ENCODE assay signal across 19 cellular contexts in genomic region chr2:240896394-240896793, GRCh38. TPM values are rescaled to one million over a fixed set of nuclear protein-coding genes. Genes with fewer than 3 reads are reported as not detected.
DNase-seq lines count a peak whose midpoint lies in the region; ATAC-seq and TF ChIP-seq lines count a peak whose summit lies in the region.
"Had no signal": no experiment of that assay in that cellular context is flagged by ENCODE, and none has a peak within 500 bp of the region (broad histone marks: within the 10 kb centered on the region; RNA-seq: fewer than 3 reads in every experiment).

No MANE protein-coding gene starts in this region.

- intact Hi-C loops in lower lobe of right lung (cut with DNase I): no loop called here

- H3K4me3 ChIP-seq in lower lobe of right lung: peak overlapping the region; percentile 21
- H3K4me3 ChIP-seq in upper lobe of left lung: peak overlapping the region in 1 of 4 donors; percentile 42
- H3K4me3 ChIP-seq: HAP-1, K562, SJCRH30 had no signal

- H3K27me3 ChIP-seq in lower lobe of right lung (ENCODE audit: low read depth) (no peaks in the 10 kb centered on the region), upper lobe of left lung (no peaks in the 10 kb centered on the region)
- H3K27me3 ChIP-seq: BE2C, SJCRH30 had no signal

- peak; percentile 28 for DNase-seq in HT-29 (ENCODE audit: low spot score)
- no peak for DNase-seq in epithelial cell of prostate (ENCODE audit: low read depth, low spot score)
- DNase-seq in lower lobe of right lung: no peak
- peak in 1 of 2 donors; percentile 54 for DNase-seq in upper lobe of left lung
- DNase-seq in NCI-H2029 treated with DMSO at 0.1 percent for 48 hours (lab: John Stamatoyannopoulos, UW): no peak
- no peak for DNase-seq in activated T-cell treated with anti-CD3 and anti-CD28 coated beads, Interleukin-2, amount 50 U/mL, for 48 hours
- DNase-seq: BE2C; CD4-positive, alpha-beta memory T cell; DND-41; MV-4-11; NCI-H187 treated with DMSO at 0.1 percent for 48 hours; NCI-H2171; NCI-H446 treated with DMSO at 0.1 percent for 48 hours; NK-92 treated with Interleukin-12 subunit alpha and Interleukin-12 subunit beta, amount 100 ng/mL, for 24 hours; SJCRH30 had no signal

- H3K27ac ChIP-seq in epithelial cell of prostate (peak overlapping the region; percentile 47), lower lobe of right lung (peak overlapping the region; percentile 58), upper lobe of left lung (peak overlapping the region; percentile 62 to 77 (median 74))
- H3K27ac ChIP-seq: SJCRH30 had no signal

- no peak for TF ChIP-seq CTCF in lower lobe of right lung (IDR thresholded peaks at IDR 0.05)
- no peak for TF ChIP-seq CTCF in upper lobe of left lung (IDR thresholded peaks at IDR 0.05)

- 89% methylated on average over 6 of the region's 7 CpGs; no CpG with 5 or more reads in 1 of the 2 donors for WGBS in upper lobe of left lung, 2 donors

- TF ChIP-seq POLR2A in upper lobe of left lung (IDR thresholded peaks at IDR 0.05): no peak

- no peaks in the 10 kb centered on the region for H3K36me3 ChIP-seq in lower lobe of right lung
- no peaks in the 10 kb centered on the region for H3K36me3 ChIP-seq in upper lobe of left lung
- H3K36me3 ChIP-seq: BE2C, HAP-1, SJCRH30 had no signal

- TF ChIP-seq EP300 in upper lobe of left lung (IDR thresholded peaks at IDR 0.05): no peak

- H3K9me3 ChIP-seq in lower lobe of right lung (no peaks in the 10 kb centered on the region), upper lobe of left lung (no peaks in the 10 kb centered on the region)
- H3K9me3 ChIP-seq: BE2C, HAP-1, SJCRH30 had no signal

- ATAC-seq in lower lobe of right lung (peak in 1 of 2 donors; percentile 4), upper lobe of left lung (ENCODE audit: low FRiP score in 2 of 2) (no peak), GM19467 (IDR thresholded peaks at IDR 0.05; ENCODE audit: unreplicated experiment) (no peak)
- ATAC-seq: K562 had no signal

- H3K4me1 ChIP-seq in lower lobe of right lung (peaks cover 24% of the 10 kb centered on the region), upper lobe of left lung (peaks cover 18 to 24% (median 21%) of the 10 kb centered on the region in 4 donors)
- H3K4me1 ChIP-seq: BE2C, HAP-1 had no signal

RNA-seq across cellular contexts. Expression of gene MAB21L4, which starts 0.4 kb away (rescaled TPM):
- 20.7 and 24.5 TPM in 2 replicates for total RNA-seq in HT-29 (2014; rRNA removed; shearing (Covaris generic))
- total RNA-seq in lower lobe of right lung (17.0 TPM), upper lobe of left lung (100 to 1,000 TPM in 1 of 6 donors, 10 to 100 TPM in 5; 11.5 to 117 (median 29.0) TPM)
- total RNA-seq: CD4-positive, alpha-beta memory T cell; K562; OCI-LY7 had no signal

RNA-seq across cellular contexts. Expression of gene CROCC2, which starts 9.7 kb away (rescaled TPM):
- total RNA-seq in HT-29 (2014; rRNA removed; shearing (Covaris generic)): not detected in 2 replicates
- total RNA-seq in lower lobe of right lung (3.4 TPM), upper lobe of left lung (10 to 100 TPM in 3 of 6 donors, 1 to 10 TPM in 2, under 1 TPM in 1; 0.23 to 17.8 (median 7.6) TPM)
- total RNA-seq: CD4-positive, alpha-beta memory T cell; K562; OCI-LY7 had no signal

RNA-seq across cellular contexts. Expression of gene AGXT, which starts 27.8 kb away (rescaled TPM):
- total RNA-seq in HT-29 (2014; rRNA removed; shearing (Covaris generic)): 1.6 and 3.0 TPM in 2 replicates
- total RNA-seq in lower lobe of right lung: not detected
- total RNA-seq in upper lobe of left lung: under 1 TPM in 3 of 6 donors, not detected in 3; 0.30 to 0.46 (median 0.44) TPM
- total RNA-seq: CD4-positive, alpha-beta memory T cell; OCI-LY7 had no signal
